ENCODE assay signal across 10 cellular contexts in the genomic region with DNA sequence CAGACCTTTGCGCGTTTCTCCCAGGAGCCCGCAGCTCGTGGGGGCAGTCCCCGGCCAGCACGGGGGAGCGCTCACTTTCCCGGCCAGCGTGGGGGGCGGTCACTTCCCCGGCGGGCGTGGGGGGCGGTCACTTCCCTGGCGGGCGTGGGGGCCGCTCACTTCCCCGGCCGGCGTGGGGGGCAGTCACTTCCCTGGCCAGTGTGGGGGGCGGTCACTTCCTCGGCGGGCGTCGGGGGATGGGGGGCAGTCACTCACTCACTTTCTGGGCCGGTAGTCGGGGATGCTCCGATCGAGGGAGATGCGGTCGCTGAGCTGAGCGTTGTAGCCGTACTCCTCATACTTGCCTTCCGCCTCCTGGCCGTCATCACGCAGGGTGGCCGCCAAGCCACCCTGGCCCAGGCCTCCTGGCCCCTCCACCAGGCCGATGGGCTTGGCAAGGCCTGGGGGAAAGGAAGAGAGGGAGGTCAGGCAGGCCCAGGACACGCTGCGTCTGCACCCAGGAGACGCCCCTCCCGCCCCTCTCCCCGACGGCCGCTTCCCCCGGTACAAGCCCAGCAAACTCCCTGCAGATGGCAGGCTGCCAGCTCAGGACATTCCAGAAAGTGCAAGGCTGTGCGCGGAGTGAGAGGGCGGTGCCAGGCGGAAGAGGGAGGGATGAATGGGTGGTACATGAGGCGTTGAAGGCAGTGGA. TPM values are rescaled to one million over a fixed set of nuclear protein-coding genes. Genes with fewer than 3 reads are reported as not detected.
DNase-seq lines count a peak whose midpoint lies in the region; ATAC-seq and TF ChIP-seq lines count a peak whose summit lies in the region.
"Had no signal": no experiment of that assay in that cellular context is flagged by ENCODE, and none has a peak within 500 bp of the region (broad histone marks: within the 10 kb centered on the region; RNA-seq: fewer than 3 reads in every experiment).

No MANE protein-coding gene starts in this region.

- intact Hi-C loops in activated CD4-positive, alpha-beta memory T cell treated with anti-CD3 and anti-CD28 coated beads for 36 hours (cut with micrococcal nuclease): no loop called here
- intact Hi-C loops in activated CD8-positive, alpha-beta T cell treated with anti-CD3 and anti-CD28 coated beads for 36 hours (cut with micrococcal nuclease): no loop called here

- no peak overlapping the region for H3K4me3 Mint-ChIP-seq in activated CD4-positive, alpha-beta memory T cell treated with anti-CD3 and anti-CD28 coated beads for 36 hours
- no peak overlapping the region for H3K4me3 Mint-ChIP-seq in activated CD4-positive, alpha-beta memory T cell treated with anti-CD3 and anti-CD28 coated beads, Interleukin-2, amount 10 ng/mL, durations not matched to agents 7 days and 5 days
- no peak overlapping the region for H3K4me3 Mint-ChIP-seq in activated CD8-positive, alpha-beta T cell treated with anti-CD3 and anti-CD28 coated beads for 36 hours

- no peak for TF ChIP-seq CTCF in activated CD8-positive, alpha-beta T cell treated with anti-CD3 and anti-CD28 coated beads for 36 hours (IDR thresholded peaks at IDR 0.05)

- H3K4me1 ChIP-seq in urinary bladder (ENCODE audit: insufficient read depth): no peaks in the 10 kb centered on the region

- POLR2A ChIA-PET in activated CD4-positive, alpha-beta memory T cell treated with anti-CD3 and anti-CD28 coated beads for 36 hours (lab: Charles Lee): no interaction called here
- POLR2A ChIA-PET in activated CD4-positive, alpha-beta memory T cell treated with anti-CD3 and anti-CD28 coated beads, Interleukin-2, amount 10 ng/mL, durations not matched to agents 7 days and 5 days (lab: Charles Lee): no interaction called here
- POLR2A ChIA-PET in activated CD8-positive, alpha-beta T cell treated with anti-CD3 and anti-CD28 coated beads for 36 hours (lab: Charles Lee): no interaction called here

- H3K27ac Mint-ChIP-seq in activated CD4-positive, alpha-beta memory T cell treated with anti-CD3 and anti-CD28 coated beads for 36 hours: no peak overlapping the region
- H3K27ac Mint-ChIP-seq in activated CD4-positive, alpha-beta memory T cell treated with anti-CD3 and anti-CD28 coated beads, Interleukin-2, amount 10 ng/mL, durations not matched to agents 7 days and 5 days: no peak overlapping the region
- H3K27ac Mint-ChIP-seq in activated CD8-positive, alpha-beta T cell treated with anti-CD3 and anti-CD28 coated beads for 36 hours: no peak overlapping the region

- no peaks in the 10 kb centered on the region for H3K36me3 Mint-ChIP-seq in activated CD4-positive, alpha-beta memory T cell treated with anti-CD3 and anti-CD28 coated beads for 36 hours
- H3K36me3 Mint-ChIP-seq in activated CD4-positive, alpha-beta memory T cell treated with anti-CD3 and anti-CD28 coated beads, Interleukin-2, amount 10 ng/mL, durations not matched to agents 7 days and 5 days (ENCODE audit: low read depth): no peaks in the 10 kb centered on the region
- H3K36me3 Mint-ChIP-seq in activated CD8-positive, alpha-beta T cell treated with anti-CD3 and anti-CD28 coated beads for 36 hours (ENCODE audit: low read depth): no peaks in the 10 kb centered on the region

- H3K4me3 ChIP-seq in urinary bladder (ENCODE audit: low read depth, low read length): peak overlapping the region; percentile 14

- in situ Hi-C loops in T47D (cut with HindIII; ENCODE audit: low pct_unique_long_range_greater_than_20kb, low sequenced_read_pairs): no loop called here

- DNase-seq in activated CD4-positive, alpha-beta memory T cell treated with anti-CD3 and anti-CD28 coated beads for 36 hours: peak; percentile 15
- DNase-seq in activated CD4-positive, alpha-beta memory T cell treated with anti-CD3 and anti-CD28 coated beads, Interleukin-2, amount 10 ng/mL, durations not matched to agents 7 days and 5 days: no peak
- peak; percentile 71 to 86 for DNase-seq in T47D (ENCODE audit: low read depth in 1 of 2, low spot score in 1 of 2)
- DNase-seq in left kidney (ENCODE audit: low read depth, low spot score): peak; percentile 96
- no peak for DNase-seq in DMS114 treated with DMSO at 0.1 percent for 48 hours (lab: John Stamatoyannopoulos, UW; ENCODE audit: unreplicated experiment)
- no peak for DNase-seq in activated CD8-positive, alpha-beta T cell treated with anti-CD3 and anti-CD28 coated beads for 36 hours
- DNase-seq in inferior parietal cortex (ENCODE audit: extremely low spot score): no peak
- DNase-seq: NCI-H1436 had no signal

- H3K27me3 Mint-ChIP-seq in activated CD4-positive, alpha-beta memory T cell treated with anti-CD3 and anti-CD28 coated beads for 36 hours: peaks cover 25% of the 10 kb centered on the region
- H3K27me3 Mint-ChIP-seq in activated CD4-positive, alpha-beta memory T cell treated with anti-CD3 and anti-CD28 coated beads, Interleukin-2, amount 10 ng/mL, durations not matched to agents 7 days and 5 days: peaks cover 20% of the 10 kb centered on the region
- H3K27me3 Mint-ChIP-seq in activated CD8-positive, alpha-beta T cell treated with anti-CD3 and anti-CD28 coated beads for 36 hours: peaks cover 17% of the 10 kb centered on the region

- WGBS in urinary bladder: 7% methylated on average over 51 of the region's 51 CpGs

- H3K27ac ChIP-seq in urinary bladder (ENCODE audit: low read depth): no peak overlapping the region
- H3K27ac ChIP-seq: C4-2B had no signal

- no peak for ATAC-seq in activated CD8-positive, alpha-beta T cell treated with anti-CD3 and anti-CD28 coated beads for 36 hours

- H3K4me1 Mint-ChIP-seq in activated CD4-positive, alpha-beta memory T cell treated with anti-CD3 and anti-CD28 coated beads for 36 hours (ENCODE audit: low read depth): peaks cover 15% of the 10 kb centered on the region
- H3K4me1 Mint-ChIP-seq in activated CD4-positive, alpha-beta memory T cell treated with anti-CD3 and anti-CD28 coated beads, Interleukin-2, amount 10 ng/mL, durations not matched to agents 7 days and 5 days: peaks cover 12% of the 10 kb centered on the region
- H3K4me1 Mint-ChIP-seq in activated CD8-positive, alpha-beta T cell treated with anti-CD3 and anti-CD28 coated beads for 36 hours (ENCODE audit: low read depth): no peaks in the 10 kb centered on the region

- no peaks in the 10 kb centered on the region for H3K36me3 ChIP-seq in urinary bladder (ENCODE audit: insufficient read depth)

- CTCF ChIA-PET in activated CD4-positive, alpha-beta memory T cell treated with anti-CD3 and anti-CD28 coated beads for 36 hours (lab: Charles Lee): no interaction called here
- CTCF ChIA-PET in activated CD4-positive, alpha-beta memory T cell treated with anti-CD3 and anti-CD28 coated beads, Interleukin-2, amount 10 ng/mL, durations not matched to agents 7 days and 5 days (lab: Charles Lee): no interaction called here
- CTCF ChIA-PET in activated CD8-positive, alpha-beta T cell treated with anti-CD3 and anti-CD28 coated beads for 36 hours (lab: Charles Lee): no interaction called here

- H3K9me3 Mint-ChIP-seq in activated CD4-positive, alpha-beta memory T cell treated with anti-CD3 and anti-CD28 coated beads for 36 hours: no peaks in the 10 kb centered on the region
- no peaks in the 10 kb centered on the region for H3K9me3 Mint-ChIP-seq in activated CD4-positive, alpha-beta memory T cell treated with anti-CD3 and anti-CD28 coated beads, Interleukin-2, amount 10 ng/mL, durations not matched to agents 7 days and 5 days
- H3K9me3 Mint-ChIP-seq in activated CD8-positive, alpha-beta T cell treated with anti-CD3 and anti-CD28 coated beads for 36 hours: no peaks in the 10 kb centered on the region

RNA-seq across cellular contexts. Expression of gene GALNT9, which starts 43.3 kb away (rescaled TPM):
- under 1 TPM; 0.12 to 0.29 TPM for total RNA-seq in activated CD4-positive, alpha-beta memory T cell treated with anti-CD3 and anti-CD28 coated beads for 36 hours
- not detected for total RNA-seq in activated CD4-positive, alpha-beta memory T cell treated with anti-CD3 and anti-CD28 coated beads, Interleukin-2, amount 10 ng/mL, durations not matched to agents 7 days and 5 days
- 2.4 TPM for total RNA-seq in urinary bladder
- polyA plus RNA-seq in urinary bladder: 0.60 TPM
- not detected for total RNA-seq in activated CD8-positive, alpha-beta T cell treated with anti-CD3 and anti-CD28 coated beads for 36 hours

Comparison
In these comparisons a context has a peak if more than half of its experiments do, and no peak if none do; other contexts are left out.
1. DNase-seq: peak in activated CD4-positive, alpha-beta memory T cell treated with anti-CD3 and anti-CD28 coated beads for 36 hours (single experiment), T47D (2 of 2) and left kidney (single experiment); none in activated CD4-positive, alpha-beta memory T cell treated with anti-CD3 and anti-CD28 coated beads, Interleukin-2, amount 10 ng/mL, durations not matched to agents 7 days and 5 days (single experiment), DMS114 treated with DMSO at 0.1 percent for 48 hours (single experiment), activated CD8-positive, alpha-beta T cell treated with anti-CD3 and anti-CD28 coated beads for 36 hours (single experiment) and inferior parietal cortex (single experiment).